Comparison of ENCODE assay signal across 22 cellular contexts in the genomic region with DNA sequence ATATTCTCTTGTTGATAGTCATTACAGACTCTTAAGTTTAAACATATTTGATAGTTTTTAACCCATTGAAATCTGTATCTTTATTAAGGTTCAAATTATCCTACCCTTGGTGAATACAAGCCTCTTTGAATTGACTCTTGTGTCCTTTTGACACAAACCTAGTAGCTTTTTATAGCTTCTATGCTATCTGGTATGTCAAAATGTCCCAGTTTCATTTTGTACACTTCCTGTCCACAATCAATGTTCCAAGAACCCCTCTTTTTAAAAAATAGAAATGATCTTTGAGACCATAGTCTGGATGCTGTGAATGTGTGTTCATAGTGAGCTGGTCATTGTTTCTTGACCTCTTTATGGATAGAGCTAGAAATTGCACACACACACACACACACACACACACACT. TPM values are rescaled to one million over a fixed set of nuclear protein-coding genes. Genes with fewer than 3 reads are reported as not detected.
DNase-seq lines count a peak whose midpoint lies in the region; ATAC-seq, FAIRE-seq and TF ChIP-seq lines count a peak whose summit lies in the region.
"Had no signal": no experiment of that assay in that cellular context is flagged by ENCODE, and none has a peak within 500 bp of the region (broad histone marks: within the 10 kb centered on the region; RNA-seq: fewer than 3 reads in every experiment).

No MANE protein-coding gene starts in this region.

- H3K9me3 ChIP-seq in GM12878 (replicated peaks; ENCODE audit: control insufficient read depth, insufficient read depth, low read length) = no peaks in the 10 kb centered on the region
- no peaks in the 10 kb centered on the region for H3K9me3 ChIP-seq in right lobe of liver
- H3K9me3 ChIP-seq in Caco-2 = no peaks in the 10 kb centered on the region
- H3K9me3 ChIP-seq: adrenal gland, tibial nerve had no signal

- CTCF ChIA-PET in GM12878 (lab: Yijun Ruan, JAX) (interaction anchor here (0.6 to 1.8 kb wide), 4 partner anchors 13 to 43 kb away, joined by 3 to 10 read pairs (median 5); no protein-coding TSS in a partner anchor), Caco-2 (lab: Charles Lee) (no interaction called here)

- no peaks in the 10 kb centered on the region for H3K79me2 ChIP-seq in GM12878 (ENCODE audit: control insufficient read depth, insufficient read depth, low read length)

- intact Hi-C loops in GM12878 (cut with micrococcal nuclease; ENCODE audit: unreplicated experiment) (no loop called here), right lobe of liver (cut with DNase I) (no loop called here), Caco-2 (cut with micrococcal nuclease; ENCODE audit: unreplicated experiment) (no loop called here)

- no peak overlapping the region for H3K4me3 ChIP-seq in GM12878
- H3K4me3 ChIP-seq in right lobe of liver = no peak overlapping the region
- H3K4me3 ChIP-seq in Caco-2 (ENCODE audit: low read depth, low read length) = no peak overlapping the region
- H3K4me3 ChIP-seq: adrenal gland, spleen, tibial nerve had no signal

- no peak for TF ChIP-seq EP300 in GM12878 (IDR thresholded peaks at IDR 0.05; ENCODE audit: borderline replicate concordance in 1 of 2, control insufficient read depth in 1 of 2, low read depth in 2 of 2, low read length in 2 of 2)

- H3K9me3 Mint-ChIP-seq in Caco-2 (ENCODE audit: unreplicated experiment) = no peaks in the 10 kb centered on the region
- H3K9me3 Mint-ChIP-seq: activated T-helper 2 cell treated with anti-CD3 and anti-CD28 coated beads, Interferon-gamma antibody, Interleukin-2, Interleukin-4, amounts not matched to agents 10 μg/mL and 5 μg/mL and 100 μg/mL, durations not matched to agents 14 hours and 24 hours and 36 hours; T-helper 1 cell treated with Interleukin-12 subunit alpha and Interleukin-12 subunit beta and Interleukin-4 antibody, amounts not matched to agents 30 μg/mL and 1 μg/mL, for 36 hours had no signal

- H2AFZ ChIP-seq in GM12878 (ENCODE audit: control insufficient read depth, low read depth, low read length) = no peak overlapping the region

- TF ChIP-seq CTCF in GM12878 (IDR thresholded peaks at IDR 0.05 in 2 of 3, conservative IDR thresholded peaks at IDR 0.05 in 1 of 3; ENCODE audit: control insufficient read depth in 2 of 3, extremely low read depth in 1 of 3, insufficient read depth in 1 of 3, low read depth in 3 of 3, low read length in 3 of 3) = no peak
- TF ChIP-seq CTCF in right lobe of liver (IDR thresholded peaks at IDR 0.05) = no peak
- no peak for TF ChIP-seq CTCF in Caco-2 (IDR thresholded peaks at IDR 0.05; ENCODE audit: insufficient read depth in 1 of 2, low read depth in 1 of 2, low read length in 1 of 2, severe bottlenecking in 1 of 2, unreplicated experiment in 1 of 2)

- in situ Hi-C loops in GM12878 (cut with MboI) = no loop called here

- FAIRE-seq in GM12878 (lab: Jason Lieb, UNC) = no peak
- FAIRE-seq: G401.6, GM12892 had no signal

- ATAC-seq in GM18909 (IDR thresholded peaks at IDR 0.05; ENCODE audit: poor library complexity, unreplicated experiment) (peak; percentile 41), GM21576 (IDR thresholded peaks at IDR 0.05; ENCODE audit: unreplicated experiment) (peak; percentile 34), HG03139 (IDR thresholded peaks at IDR 0.05; ENCODE audit: unreplicated experiment) (peak; percentile 34), GM12878 (peak; percentile 46), right lobe of liver (no peak)
- ATAC-seq: naive thymus-derived CD4-positive, alpha-beta T cell; WTC11 had no signal

- H3K4me1 Mint-ChIP-seq in Caco-2 (ENCODE audit: low read depth, unreplicated experiment) = no peaks in the 10 kb centered on the region
- H3K4me1 Mint-ChIP-seq: B cell; naive thymus-derived CD4-positive, alpha-beta T cell; stimulated activated naive B cell treated with anti-CD40 and anti-IgM and Interleukin-4, amounts not matched to agents 10 μg/mL and 1 μg/mL and 100 μg/mL, for 72 hours had no signal

- POLR2A ChIA-PET in GM12878 (lab: Charles Lee) = interaction anchor here (0.5 to 0.7 kb wide), 2 partner anchors 220 to 362 kb away, joined by 3 read pairs; no protein-coding TSS in a partner anchor
- POLR2A ChIA-PET in Caco-2 (lab: Charles Lee) = no interaction called here

- H3K9ac ChIP-seq in GM12878 (ENCODE audit: control insufficient read depth, insufficient read depth, low read length) = no peak overlapping the region

- no peaks in the 10 kb centered on the region for H3K27me3 ChIP-seq in GM12878 (replicated peaks in 1 of 2; ENCODE audit: control insufficient read depth in 2 of 2, insufficient read depth in 2 of 2, low read length in 1 of 2)
- no peaks in the 10 kb centered on the region for H3K27me3 ChIP-seq in right lobe of liver
- H3K27me3 ChIP-seq in Caco-2 (replicated peaks; ENCODE audit: control insufficient read depth, insufficient read depth, low read length) = no peaks in the 10 kb centered on the region
- H3K27me3 ChIP-seq: adrenal gland, tibial nerve had no signal

- no peaks in the 10 kb centered on the region for H3K36me3 Mint-ChIP-seq in Caco-2 (ENCODE audit: insufficient read depth, unreplicated experiment)
- H3K36me3 Mint-ChIP-seq: naive thymus-derived CD4-positive, alpha-beta T cell; stimulated activated naive B cell treated with anti-CD40 and anti-IgM and Interleukin-4, amounts not matched to agents 10 μg/mL and 1 μg/mL and 100 μg/mL, for 72 hours; WTC11 had no signal

- SMC1A ChIA-PET in GM12878 (lab: Charles Lee; ENCODE audit: uncharacterized antibody, unreplicated experiment) = interaction anchor here (1.0 to 2.2 kb wide), 4 partner anchors 15 to 925 kb away, joined by 3 to 10 read pairs (median 4); no protein-coding TSS in a partner anchor

- H3K4me3 Mint-ChIP-seq in Caco-2 (ENCODE audit: unreplicated experiment) = no peak overlapping the region
- H3K4me3 Mint-ChIP-seq: B cell; naive thymus-derived CD4-positive, alpha-beta T cell; stimulated activated naive B cell treated with anti-CD40 and anti-IgM and Interleukin-4, amounts not matched to agents 10 μg/mL and 1 μg/mL and 100 μg/mL, for 72 hours; T-helper 1 cell treated with Interleukin-12 subunit alpha and Interleukin-12 subunit beta and Interleukin-4 antibody, amounts not matched to agents 30 μg/mL and 1 μg/mL, for 36 hours; WTC11 had no signal

- peaks cover 14% of the 10 kb centered on the region for H3K27me3 Mint-ChIP-seq in Caco-2 (ENCODE audit: insufficient read depth, unreplicated experiment)

- H3K27ac Mint-ChIP-seq in Caco-2 (ENCODE audit: unreplicated experiment) = no peak overlapping the region
- H3K27ac Mint-ChIP-seq: activated T-helper 2 cell treated with anti-CD3 and anti-CD28 coated beads, Interferon-gamma antibody, Interleukin-2, Interleukin-4, amounts not matched to agents 10 μg/mL and 5 μg/mL and 100 μg/mL, durations not matched to agents 14 hours and 24 hours and 36 hours; B cell; naive thymus-derived CD4-positive, alpha-beta T cell; stimulated activated naive B cell treated with anti-CD40 and anti-IgM and Interleukin-4, amounts not matched to agents 10 μg/mL and 1 μg/mL and 100 μg/mL, for 72 hours; T-helper 1 cell treated with Interleukin-12 subunit alpha and Interleukin-12 subunit beta and Interleukin-4 antibody, amounts not matched to agents 30 μg/mL and 1 μg/mL, for 36 hours; WTC11 had no signal

- no peak for TF ChIP-seq POLR2A in GM12878 (IDR thresholded peaks at IDR 0.05; ENCODE audit: low read depth, low read length)
- TF ChIP-seq POLR2A in right lobe of liver (IDR thresholded peaks at IDR 0.05) = no peak

- H3K36me3 ChIP-seq in GM12878 (ENCODE audit: control insufficient read depth in 2 of 2, insufficient read depth in 2 of 2, low read length in 1 of 2) (no peaks in the 10 kb centered on the region), right lobe of liver (no peaks in the 10 kb centered on the region), Caco-2 (ENCODE audit: control insufficient read depth, insufficient read depth, low read length) (no peaks in the 10 kb centered on the region)
- H3K36me3 ChIP-seq: adrenal gland, spleen, tibial nerve had no signal

- no peak overlapping the region for H3K4me2 ChIP-seq in GM12878 (ENCODE audit: control insufficient read depth, insufficient read depth)

- no TSS peak for BruUV-seq in GM12878 (replicated peaks; lab: Mats Ljungman, UMichigan)
- BruUV-seq in Caco-2 (replicated peaks; lab: Mats Ljungman, UMichigan) = no TSS peak

- RAD21 ChIA-PET in GM12878 (lab: Charles Lee; ENCODE audit: unreplicated experiment) = interaction anchor here (1.0 kb wide), 1 partner anchor 16 kb away, joined by 3 read pairs; no protein-coding TSS in a partner anchor

- DNase-seq in GM12878 (ENCODE audit: low read depth, low spot score) (no peak), COR-L47 (lab: John Stamatoyannopoulos, UW) (no peak), right lobe of liver (no peak), Caco-2 (no peak)
- DNase-seq: activated CD8-positive, alpha-beta memory T cell treated with anti-CD3 and anti-CD28 coated beads for 24 hours; adrenal gland; caudate nucleus; effector memory CD4-positive, alpha-beta T cell; KG1; naive thymus-derived CD4-positive, alpha-beta T cell; spleen; stimulated activated naive B cell treated with anti-CD40 and anti-IgM and Interleukin-4, amounts not matched to agents 10 μg/mL and 1 μg/mL and 100 μg/mL, for 72 hours had no signal

- no peaks in the 10 kb centered on the region for H4K20me1 ChIP-seq in GM12878 (ENCODE audit: control insufficient read depth, insufficient read depth)

- H3K27ac ChIP-seq in GM12878 (ENCODE audit: control insufficient read depth, insufficient read depth) (no peak overlapping the region), right lobe of liver (no peak overlapping the region)
- H3K27ac ChIP-seq: adrenal gland, spleen, tibial nerve had no signal

- TF ChIP-seq RAD21 in GM12878 (IDR thresholded peaks at IDR 0.05; ENCODE audit: insufficient read depth, low read depth, low read length) = no peak

- H3K4me1 ChIP-seq in GM12878 (ENCODE audit: control insufficient read depth, insufficient read depth, low read length) (no peaks in the 10 kb centered on the region), right lobe of liver (peaks cover 0 to 10% (median 0%) of the 10 kb centered on the region in 4 donors), Caco-2 (no peaks in the 10 kb centered on the region)
- H3K4me1 ChIP-seq: adrenal gland, spleen, tibial nerve had no signal

RNA-seq across cellular contexts. Expression of a gene that starts 39.2 kb away (rescaled TPM):
- 0.07 and 0.40 TPM in 2 replicates for total RNA-seq in GM12878 (2013; cell fraction: nucleolus; rRNA removed)
- under 0.01 and 0.05 TPM in 2 replicates for total RNA-seq in GM12878 (2014; rRNA removed)
- 0.04 and 0.05 TPM in 2 replicates for total RNA-seq in GM12878 (2014; rRNA removed; fragmentation: Illumina TruSeq; extraction: Trizol)
- 0.11 and 0.44 TPM in 2 replicates for total RNA-seq in GM12878 (2021)
- not detected for polyA plus RNA-seq in GM12878 (2011; ENCODE audit: low read depth)
- polyA plus RNA-seq in GM12878 (2011; rRNA removed) = 0.22 and 0.39 TPM in 2 replicates
- 0.10 and 0.18 TPM in 2 replicates for polyA plus RNA-seq in GM12878 (2011; cell fraction: cytosol; rRNA removed)
- 0.09 and 0.36 TPM in 2 replicates for polyA plus RNA-seq in GM12878 (2011; cell fraction: nucleus; rRNA removed)
- not detected in 2 replicates for polyA plus RNA-seq in GM12878 (2012)
- polyA plus RNA-seq in GM12878 (2014; fragmentation: Illumina TruSeq; extraction: Trizol) = 0.03 and 0.05 TPM in 2 replicates
- polyA plus RNA-seq in GM12878 (2014; fragmentation: Nextera tagmentation; extraction: Ambion mirVana) = under 1 TPM; 0.03 to 0.05 TPM
- polyA plus RNA-seq in GM12878 (2014; rRNA removed) = 0.04 TPM in 2 replicates
- under 1 TPM; 0.01 to 0.21 TPM for polyA plus RNA-seq in GM12878 (2016; fragmentation: Nextera tagmentation; extraction: Ambion mirVana)
- 0.37 and 1.6 TPM in 2 replicates for polyA minus RNA-seq in GM12878 (2011; rRNA and poly(A)+ RNA removed)
- 0.73 TPM in 1 of 2 replicates, not detected in the other for polyA minus RNA-seq in GM12878 (2011; cell fraction: cytosol; rRNA and poly(A)+ RNA removed)
- polyA minus RNA-seq in GM12878 (2011; cell fraction: nucleus; rRNA and poly(A)+ RNA removed) = 0.12 and 1.1 TPM in 2 replicates
- total RNA-seq in right lobe of liver = 1 to 10 TPM in 4 of 6 experiments, under 1 TPM in 2; 0.42 to 6.3 (median 1.2) TPM
- not detected in 2 replicates for total RNA-seq in Caco-2 (2022)
- total RNA-seq: activated T-helper 2 cell treated with anti-CD3 and anti-CD28 coated beads, Interferon-gamma antibody, Interleukin-2, Interleukin-4, amounts not matched to agents 10 μg/mL and 5 μg/mL and 100 μg/mL, durations not matched to agents 14 hours and 24 hours and 36 hours; B cell; naive thymus-derived CD4-positive, alpha-beta T cell had no signal
- polyA plus RNA-seq: naive thymus-derived CD4-positive, alpha-beta T cell had no signal

Comparison
In these comparisons a context has a peak if more than half of its experiments do, and no peak if none do; other contexts are left out.
1. ATAC-seq: peak in GM18909 (single experiment), GM21576 (single experiment), HG03139 (single experiment) and GM12878 (single experiment); none in right lobe of liver (0 of 4).